ENCODE assay signal across 8 cellular contexts in genomic region chr3:112097378-112097777, GRCh38. TPM values are rescaled to one million over a fixed set of nuclear protein-coding genes. Genes with fewer than 3 reads are reported as not detected.
A peak's percentile ranks its signal among the peaks of the same experiment; 100 is the strongest.
DNase-seq lines count a peak whose midpoint lies in the region; ATAC-seq, FAIRE-seq and TF ChIP-seq lines count a peak whose summit lies in the region.

No MANE protein-coding gene starts in this region.

- H3K4me3 ChIP-seq in GM12865 (ENCODE audit: low read depth, low read length), result no peak overlapping the region

- no peak overlapping the region for H3K27ac Mint-ChIP-seq in activated CD8-positive, alpha-beta memory T cell treated with anti-CD3 and anti-CD28 coated beads, Interleukin-2, amount 10 ng/mL, durations not matched to agents 7 days and 5 days

- H3K27me3 Mint-ChIP-seq in activated CD8-positive, alpha-beta memory T cell treated with anti-CD3 and anti-CD28 coated beads, Interleukin-2, amount 10 ng/mL, durations not matched to agents 7 days and 5 days, result no peaks in the 10 kb centered on the region

- H3K4me1 Mint-ChIP-seq in activated CD8-positive, alpha-beta memory T cell treated with anti-CD3 and anti-CD28 coated beads, Interleukin-2, amount 10 ng/mL, durations not matched to agents 7 days and 5 days, result peaks cover 18% of the 10 kb centered on the region

- no peaks in the 10 kb centered on the region for H3K9me3 Mint-ChIP-seq in activated CD8-positive, alpha-beta memory T cell treated with anti-CD3 and anti-CD28 coated beads, Interleukin-2, amount 10 ng/mL, durations not matched to agents 7 days and 5 days (ENCODE audit: low read depth)

- H3K36me3 Mint-ChIP-seq in activated CD8-positive, alpha-beta memory T cell treated with anti-CD3 and anti-CD28 coated beads, Interleukin-2, amount 10 ng/mL, durations not matched to agents 7 days and 5 days, result peaks cover 8% of the 10 kb centered on the region

- DNase-seq in GM12865 (ENCODE audit: low read depth) (peak; percentile 49), HK-2 (ENCODE audit: unreplicated experiment) (peak; percentile 69), SW480 (ENCODE audit: low spot score) (peak; percentile 86), SKM-1 (lab: John Stamatoyannopoulos, UW; ENCODE audit: unreplicated experiment) (no peak)
- DNase-seq in activated CD8-positive, alpha-beta memory T cell treated with anti-CD3 and anti-CD28 coated beads, Interleukin-2, amount 10 ng/mL, durations not matched to agents 7 days and 5 days, result no peak

- no peak for TF ChIP-seq CTCF in GM12865 (IDR thresholded peaks at IDR 0.05; ENCODE audit: insufficient read depth, low read depth, low read length, missing control alignments)

- CTCF ChIA-PET in activated CD8-positive, alpha-beta memory T cell treated with anti-CD3 and anti-CD28 coated beads, Interleukin-2, amount 10 ng/mL, durations not matched to agents 7 days and 5 days (lab: Charles Lee), result interaction anchor here (2.1 kb wide), 1 partner anchor 14 kb away, joined by 9 read pairs; no protein-coding TSS in a partner anchor

- peak; percentile 98 for FAIRE-seq in islet of Langerhans (lab: Jason Lieb, UNC)

- ATAC-seq in HG03521 (IDR thresholded peaks at IDR 0.05; ENCODE audit: unreplicated experiment) (no peak), GM21717 (IDR thresholded peaks at IDR 0.05; ENCODE audit: unreplicated experiment) (no peak)
- no peak for ATAC-seq in activated CD8-positive, alpha-beta memory T cell treated with anti-CD3 and anti-CD28 coated beads, Interleukin-2, amount 10 ng/mL, durations not matched to agents 7 days and 5 days

- H3K4me3 Mint-ChIP-seq in activated CD8-positive, alpha-beta memory T cell treated with anti-CD3 and anti-CD28 coated beads, Interleukin-2, amount 10 ng/mL, durations not matched to agents 7 days and 5 days, result no peak overlapping the region

RNA-seq across cellular contexts. Expression of gene C3orf52, which starts 11.2 kb away (rescaled TPM):
- 1 to 10 TPM; 2.4 to 2.6 TPM for total RNA-seq in activated CD8-positive, alpha-beta memory T cell treated with anti-CD3 and anti-CD28 coated beads, Interleukin-2, amount 10 ng/mL, durations not matched to agents 7 days and 5 days

RNA-seq across cellular contexts. Expression of gene GCSAM, which starts 35.7 kb away (rescaled TPM):
- 1 to 10 TPM; 8.6 to 9.5 TPM for total RNA-seq in activated CD8-positive, alpha-beta memory T cell treated with anti-CD3 and anti-CD28 coated beads, Interleukin-2, amount 10 ng/mL, durations not matched to agents 7 days and 5 days

Comparison
In these comparisons a context has a peak if more than half of its experiments do, and no peak if none do; other contexts are left out.
1. DNase-seq: peak in GM12865 (single experiment), HK-2 (single experiment) and SW480 (single experiment); none in SKM-1 (single experiment) and activated CD8-positive, alpha-beta memory T cell treated with anti-CD3 and anti-CD28 coated beads, Interleukin-2, amount 10 ng/mL, durations not matched to agents 7 days and 5 days (single experiment).